7 cellular contexts compared by ENCODE assay signal in genomic region chr13:42377640-42378382, GRCh38.
DNase-seq lines count a peak whose midpoint lies in the region; ATAC-seq and TF ChIP-seq lines count a peak whose summit lies in the region.

No MANE protein-coding gene starts in this region.

- H3K4me3 ChIP-seq in ovary: no peak overlapping the region
- no peak overlapping the region for H3K4me3 ChIP-seq in sigmoid colon

- WGBS in ovary, 3 donors: 46 to 57% (median 51%) methylated on average over 4 of the region's 4 CpGs
- 34 to 49% methylated on average over 4 of the region's 4 CpGs for WGBS in sigmoid colon, 2 donors

- no peaks in the 10 kb centered on the region for H3K9me3 ChIP-seq in ovary
- H3K9me3 ChIP-seq in sigmoid colon: no peaks in the 10 kb centered on the region

- no peaks in the 10 kb centered on the region for H3K27me3 Mint-ChIP-seq in glutamatergic neuron (ENCODE audit: unreplicated experiment)

- H3K4me1 ChIP-seq in ovary (ENCODE audit: insufficient read depth) (no peaks in the 10 kb centered on the region), sigmoid colon (no peaks in the 10 kb centered on the region)

- DNase-seq in NCI-H2081 (lab: John Stamatoyannopoulos, UW): peak; percentile 6 to 38
- DNase-seq in globus pallidus (ENCODE audit: low spot score): peak; percentile 16
- no peak for DNase-seq in ovary
- DNase-seq in sigmoid colon: no peak
- no peak for DNase-seq in glutamatergic neuron

- no peak for TF ChIP-seq EP300 in ovary (IDR thresholded peaks at IDR 0.05)
- no peak for TF ChIP-seq EP300 in sigmoid colon (IDR thresholded peaks at IDR 0.05)

- H3K27me3 ChIP-seq in ovary: no peaks in the 10 kb centered on the region
- no peaks in the 10 kb centered on the region for H3K27me3 ChIP-seq in sigmoid colon

- H3K36me3 ChIP-seq in ovary: no peaks in the 10 kb centered on the region
- no peaks in the 10 kb centered on the region for H3K36me3 ChIP-seq in sigmoid colon

- H3K4me1 Mint-ChIP-seq in glutamatergic neuron (ENCODE audit: low read depth, unreplicated experiment): no peaks in the 10 kb centered on the region

- intact Hi-C loops in ovary (cut with DNase I): no loop called here
- intact Hi-C loops in sigmoid colon (cut with DNase I): no loop called here

- H3K27ac ChIP-seq in ovary (no peak overlapping the region), sigmoid colon (no peak overlapping the region)

- H3K4me3 Mint-ChIP-seq in glutamatergic neuron (ENCODE audit: unreplicated experiment): no peak overlapping the region

- ATAC-seq in GM19023 (IDR thresholded peaks at IDR 0.05; ENCODE audit: unreplicated experiment) (peak; percentile 75), HG02763 (IDR thresholded peaks at IDR 0.05; ENCODE audit: unreplicated experiment) (peak; percentile 85)

- TF ChIP-seq POLR2A in ovary (IDR thresholded peaks at IDR 0.05): no peak
- no peak for TF ChIP-seq POLR2A in sigmoid colon (IDR thresholded peaks at IDR 0.05)

- no peaks in the 10 kb centered on the region for H3K36me3 Mint-ChIP-seq in glutamatergic neuron (ENCODE audit: unreplicated experiment)

- no peak overlapping the region for H3K27ac Mint-ChIP-seq in glutamatergic neuron (ENCODE audit: unreplicated experiment)

- no peak for TF ChIP-seq CTCF in ovary (IDR thresholded peaks at IDR 0.05)
- no peak for TF ChIP-seq CTCF in sigmoid colon (IDR thresholded peaks at IDR 0.05)
- TF ChIP-seq CTCF in glutamatergic neuron (IDR thresholded peaks at IDR 0.05; ENCODE audit: partially characterized antibody, unreplicated experiment): no peak

- peaks cover 1% of the 10 kb centered on the region for H3K9me3 Mint-ChIP-seq in glutamatergic neuron (ENCODE audit: unreplicated experiment)

Comparison
In these comparisons a context has a peak if more than half of its experiments do, and no peak if none do; other contexts are left out.
1. DNase-seq: peak in NCI-H2081 (2 of 2) and globus pallidus (single experiment); none in ovary (0 of 5), sigmoid colon (single experiment) and glutamatergic neuron (single experiment).